ENCODE assay signal across 2 cellular contexts in the genomic region with DNA sequence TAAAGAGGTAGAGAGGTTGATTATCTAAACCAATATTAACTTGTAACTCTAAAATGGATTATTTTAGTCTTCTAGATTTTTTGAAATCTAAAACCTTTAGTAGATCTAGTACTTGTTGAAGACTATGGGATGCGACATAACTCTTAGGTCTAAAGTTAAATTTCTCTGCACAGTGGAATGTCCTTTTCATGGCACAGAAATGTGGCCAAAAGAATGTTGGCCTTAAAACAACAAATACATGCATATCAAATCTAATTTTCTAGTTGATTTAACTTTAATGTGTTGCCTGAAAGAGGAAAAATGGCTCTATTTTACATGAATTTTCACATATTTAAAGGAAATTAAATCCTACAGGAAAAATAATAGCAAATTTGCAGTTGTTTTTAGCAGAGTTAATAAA.
TF ChIP-seq lines count a peak whose summit lies in the region.

No MANE protein-coding gene starts in this region.

TF ChIP-seq in endothelial cell of umbilical vein, 7 proteins besides CTCF, POLR2A, EP300 and RAD21:
- TF ChIP-seq MYC (IDR thresholded peaks at IDR 0.05; ENCODE audit: low read depth, low read length): no peak
- TF ChIP-seq FOS (IDR thresholded peaks at IDR 0.05; ENCODE audit: borderline replicate concordance, insufficient read depth, low read length): no peak
- no peak for TF ChIP-seq EZH2 (IDR thresholded peaks at IDR 0.05; ENCODE audit: borderline replicate concordance, low read depth, low read length, severe bottlenecking)
- no peak for TF ChIP-seq POLR2AphosphoS5 (IDR thresholded peaks at IDR 0.05; ENCODE audit: insufficient read depth, low read depth, low read length)
- no peak for TF ChIP-seq JUN (IDR thresholded peaks at IDR 0.05; ENCODE audit: borderline replicate concordance, insufficient read depth, insufficient read length, low read depth)

TF ChIP-seq in WTC11, 78 proteins besides CTCF, POLR2A, EP300 and RAD21:
- TF ChIP-seq CREB1 (CRISPR knock-in tag; IDR thresholded peaks at IDR 0.05) (no peak), ESRRA (CRISPR knock-in tag; IDR thresholded peaks at IDR 0.05; ENCODE audit: borderline replicate concordance) (no peak), IRF2 (CRISPR knock-in tag; IDR thresholded peaks at IDR 0.05; ENCODE audit: borderline replicate concordance, low read depth) (no peak), EMX1 (CRISPR knock-in tag; IDR thresholded peaks at IDR 0.05) (no peak), FOXJ3 (CRISPR knock-in tag; IDR thresholded peaks at IDR 0.05; ENCODE audit: borderline replicate concordance) (no peak), NFE2L1 (CRISPR knock-in tag; IDR thresholded peaks at IDR 0.05) (no peak), ZNF396 (CRISPR knock-in tag; IDR thresholded peaks at IDR 0.05; ENCODE audit: borderline replicate concordance) (no peak), SMAD3 (CRISPR knock-in tag; IDR thresholded peaks at IDR 0.05; ENCODE audit: borderline replicate concordance) (no peak), MXD4 (CRISPR knock-in tag; IDR thresholded peaks at IDR 0.05; ENCODE audit: borderline replicate concordance) (no peak)
- TF ChIP-seq, protein P1, sequence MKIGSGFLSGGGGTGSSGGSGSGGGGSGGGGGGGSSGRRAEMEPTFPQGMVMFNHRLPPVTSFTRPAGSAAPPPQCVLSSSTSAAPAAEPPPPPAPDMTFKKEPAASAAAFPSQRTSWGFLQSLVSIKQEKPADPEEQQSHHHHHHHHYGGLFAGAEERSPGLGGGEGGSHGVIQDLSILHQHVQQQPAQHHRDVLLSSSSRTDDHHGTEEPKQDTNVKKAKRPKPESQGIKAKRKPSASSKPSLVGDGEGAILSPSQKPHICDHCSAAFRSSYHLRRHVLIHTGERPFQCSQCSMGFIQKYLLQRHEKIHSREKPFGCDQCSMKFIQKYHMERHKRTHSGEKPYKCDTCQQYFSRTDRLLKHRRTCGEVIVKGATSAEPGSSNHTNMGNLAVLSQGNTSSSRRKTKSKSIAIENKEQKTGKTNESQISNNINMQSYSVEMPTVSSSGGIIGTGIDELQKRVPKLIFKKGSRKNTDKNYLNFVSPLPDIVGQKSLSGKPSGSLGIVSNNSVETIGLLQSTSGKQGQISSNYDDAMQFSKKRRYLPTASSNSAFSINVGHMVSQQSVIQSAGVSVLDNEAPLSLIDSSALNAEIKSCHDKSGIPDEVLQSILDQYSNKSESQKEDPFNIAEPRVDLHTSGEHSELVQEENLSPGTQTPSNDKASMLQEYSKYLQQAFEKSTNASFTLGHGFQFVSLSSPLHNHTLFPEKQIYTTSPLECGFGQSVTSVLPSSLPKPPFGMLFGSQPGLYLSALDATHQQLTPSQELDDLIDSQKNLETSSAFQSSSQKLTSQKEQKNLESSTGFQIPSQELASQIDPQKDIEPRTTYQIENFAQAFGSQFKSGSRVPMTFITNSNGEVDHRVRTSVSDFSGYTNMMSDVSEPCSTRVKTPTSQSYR (CRISPR knock-in tag; IDR thresholded peaks at IDR 0.05): no peak
- TF ChIP-seq, protein P2, sequence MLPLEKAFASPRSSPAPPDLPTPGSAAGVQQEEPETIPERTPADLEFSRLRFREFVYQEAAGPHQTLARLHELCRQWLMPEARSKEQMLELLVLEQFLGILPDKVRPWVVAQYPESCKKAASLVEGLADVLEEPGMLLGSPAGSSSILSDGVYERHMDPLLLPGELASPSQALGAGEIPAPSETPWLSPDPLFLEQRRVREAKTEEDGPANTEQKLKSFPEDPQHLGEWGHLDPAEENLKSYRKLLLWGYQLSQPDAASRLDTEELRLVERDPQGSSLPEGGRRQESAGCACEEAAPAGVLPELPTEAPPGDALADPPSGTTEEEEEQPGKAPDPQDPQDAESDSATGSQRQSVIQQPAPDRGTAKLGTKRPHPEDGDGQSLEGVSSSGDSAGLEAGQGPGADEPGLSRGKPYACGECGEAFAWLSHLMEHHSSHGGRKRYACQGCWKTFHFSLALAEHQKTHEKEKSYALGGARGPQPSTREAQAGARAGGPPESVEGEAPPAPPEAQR (CRISPR knock-in tag; IDR thresholded peaks at IDR 0.05): no peak
- TF ChIP-seq, protein P3, sequence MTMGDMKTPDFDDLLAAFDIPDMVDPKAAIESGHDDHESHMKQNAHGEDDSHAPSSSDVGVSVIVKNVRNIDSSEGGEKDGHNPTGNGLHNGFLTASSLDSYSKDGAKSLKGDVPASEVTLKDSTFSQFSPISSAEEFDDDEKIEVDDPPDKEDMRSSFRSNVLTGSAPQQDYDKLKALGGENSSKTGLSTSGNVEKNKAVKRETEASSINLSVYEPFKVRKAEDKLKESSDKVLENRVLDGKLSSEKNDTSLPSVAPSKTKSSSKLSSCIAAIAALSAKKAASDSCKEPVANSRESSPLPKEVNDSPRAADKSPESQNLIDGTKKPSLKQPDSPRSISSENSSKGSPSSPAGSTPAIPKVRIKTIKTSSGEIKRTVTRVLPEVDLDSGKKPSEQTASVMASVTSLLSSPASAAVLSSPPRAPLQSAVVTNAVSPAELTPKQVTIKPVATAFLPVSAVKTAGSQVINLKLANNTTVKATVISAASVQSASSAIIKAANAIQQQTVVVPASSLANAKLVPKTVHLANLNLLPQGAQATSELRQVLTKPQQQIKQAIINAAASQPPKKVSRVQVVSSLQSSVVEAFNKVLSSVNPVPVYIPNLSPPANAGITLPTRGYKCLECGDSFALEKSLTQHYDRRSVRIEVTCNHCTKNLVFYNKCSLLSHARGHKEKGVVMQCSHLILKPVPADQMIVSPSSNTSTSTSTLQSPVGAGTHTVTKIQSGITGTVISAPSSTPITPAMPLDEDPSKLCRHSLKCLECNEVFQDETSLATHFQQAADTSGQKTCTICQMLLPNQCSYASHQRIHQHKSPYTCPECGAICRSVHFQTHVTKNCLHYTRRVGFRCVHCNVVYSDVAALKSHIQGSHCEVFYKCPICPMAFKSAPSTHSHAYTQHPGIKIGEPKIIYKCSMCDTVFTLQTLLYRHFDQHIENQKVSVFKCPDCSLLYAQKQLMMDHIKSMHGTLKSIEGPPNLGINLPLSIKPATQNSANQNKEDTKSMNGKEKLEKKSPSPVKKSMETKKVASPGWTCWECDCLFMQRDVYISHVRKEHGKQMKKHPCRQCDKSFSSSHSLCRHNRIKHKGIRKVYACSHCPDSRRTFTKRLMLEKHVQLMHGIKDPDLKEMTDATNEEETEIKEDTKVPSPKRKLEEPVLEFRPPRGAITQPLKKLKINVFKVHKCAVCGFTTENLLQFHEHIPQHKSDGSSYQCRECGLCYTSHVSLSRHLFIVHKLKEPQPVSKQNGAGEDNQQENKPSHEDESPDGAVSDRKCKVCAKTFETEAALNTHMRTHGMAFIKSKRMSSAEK (CRISPR knock-in tag; IDR thresholded peaks at IDR 0.05; ENCODE audit: borderline replicate concordance): no peak
- TF ChIP-seq, protein P4, sequence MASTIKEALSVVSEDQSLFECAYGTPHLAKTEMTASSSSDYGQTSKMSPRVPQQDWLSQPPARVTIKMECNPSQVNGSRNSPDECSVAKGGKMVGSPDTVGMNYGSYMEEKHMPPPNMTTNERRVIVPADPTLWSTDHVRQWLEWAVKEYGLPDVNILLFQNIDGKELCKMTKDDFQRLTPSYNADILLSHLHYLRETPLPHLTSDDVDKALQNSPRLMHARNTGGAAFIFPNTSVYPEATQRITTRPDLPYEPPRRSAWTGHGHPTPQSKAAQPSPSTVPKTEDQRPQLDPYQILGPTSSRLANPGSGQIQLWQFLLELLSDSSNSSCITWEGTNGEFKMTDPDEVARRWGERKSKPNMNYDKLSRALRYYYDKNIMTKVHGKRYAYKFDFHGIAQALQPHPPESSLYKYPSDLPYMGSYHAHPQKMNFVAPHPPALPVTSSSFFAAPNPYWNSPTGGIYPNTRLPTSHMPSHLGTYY (CRISPR knock-in tag; IDR thresholded peaks at IDR 0.05): no peak
- TF ChIP-seq, protein P5, sequence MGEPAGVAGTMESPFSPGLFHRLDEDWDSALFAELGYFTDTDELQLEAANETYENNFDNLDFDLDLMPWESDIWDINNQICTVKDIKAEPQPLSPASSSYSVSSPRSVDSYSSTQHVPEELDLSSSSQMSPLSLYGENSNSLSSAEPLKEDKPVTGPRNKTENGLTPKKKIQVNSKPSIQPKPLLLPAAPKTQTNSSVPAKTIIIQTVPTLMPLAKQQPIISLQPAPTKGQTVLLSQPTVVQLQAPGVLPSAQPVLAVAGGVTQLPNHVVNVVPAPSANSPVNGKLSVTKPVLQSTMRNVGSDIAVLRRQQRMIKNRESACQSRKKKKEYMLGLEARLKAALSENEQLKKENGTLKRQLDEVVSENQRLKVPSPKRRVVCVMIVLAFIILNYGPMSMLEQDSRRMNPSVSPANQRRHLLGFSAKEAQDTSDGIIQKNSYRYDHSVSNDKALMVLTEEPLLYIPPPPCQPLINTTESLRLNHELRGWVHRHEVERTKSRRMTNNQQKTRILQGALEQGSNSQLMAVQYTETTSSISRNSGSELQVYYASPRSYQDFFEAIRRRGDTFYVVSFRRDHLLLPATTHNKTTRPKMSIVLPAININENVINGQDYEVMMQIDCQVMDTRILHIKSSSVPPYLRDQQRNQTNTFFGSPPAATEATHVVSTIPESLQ (CRISPR knock-in tag; IDR thresholded peaks at IDR 0.05): no peak
- TF ChIP-seq, protein P6, sequence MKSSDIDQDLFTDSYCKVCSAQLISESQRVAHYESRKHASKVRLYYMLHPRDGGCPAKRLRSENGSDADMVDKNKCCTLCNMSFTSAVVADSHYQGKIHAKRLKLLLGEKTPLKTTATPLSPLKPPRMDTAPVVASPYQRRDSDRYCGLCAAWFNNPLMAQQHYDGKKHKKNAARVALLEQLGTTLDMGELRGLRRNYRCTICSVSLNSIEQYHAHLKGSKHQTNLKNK (CRISPR knock-in tag; IDR thresholded peaks at IDR 0.05): no peak
TF ChIP-seq in WTC11: peak in this region for 0.
